Comparison of ENCODE assay signal across 8 cellular contexts in the genomic region with DNA sequence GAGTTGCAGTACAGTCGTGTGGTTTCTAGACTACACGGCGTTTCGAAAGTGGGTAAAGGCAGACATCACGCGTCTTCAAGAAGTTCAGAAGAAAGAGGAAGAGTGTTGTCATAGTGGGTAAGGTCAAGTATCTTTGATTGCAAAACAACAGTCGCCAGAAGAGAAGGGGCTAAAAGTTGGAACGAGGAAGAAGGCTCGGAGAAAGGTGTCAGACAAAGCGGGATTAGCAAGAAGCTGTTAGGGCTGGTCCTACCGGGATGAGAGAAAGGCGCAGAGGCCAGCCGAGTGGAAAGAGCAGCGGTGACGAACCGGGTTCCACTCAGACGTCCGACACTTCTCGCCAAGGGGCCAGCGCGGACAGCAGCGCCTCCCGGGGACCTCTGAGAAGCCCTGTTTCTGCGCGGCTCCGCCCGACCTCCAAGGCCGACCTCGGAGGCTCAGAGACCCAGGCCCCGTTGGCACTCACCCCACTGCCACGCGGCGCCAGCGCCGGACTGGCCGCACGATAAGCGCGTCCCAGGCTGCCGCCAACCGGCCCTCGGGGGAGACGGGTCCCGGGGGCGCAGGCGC. TPM values are rescaled to one million over a fixed set of nuclear protein-coding genes. Genes with fewer than 3 reads are reported as not detected.
DNase-seq lines count a peak whose midpoint lies in the region; ATAC-seq, FAIRE-seq and TF ChIP-seq lines count a peak whose summit lies in the region.

No MANE protein-coding gene starts in this region.

- peak overlapping the region; percentile 91 for H3K4me3 ChIP-seq in bronchial epithelial cell (ENCODE audit: low read depth, low read length)

- peaks cover 4% of the 10 kb centered on the region for H3K36me3 ChIP-seq in bronchial epithelial cell (ENCODE audit: control insufficient read depth, insufficient read depth, low read length)

- H3K27me3 ChIP-seq in bronchial epithelial cell (ENCODE audit: control insufficient read depth, insufficient read depth, low read length) = no peaks in the 10 kb centered on the region

- ATAC-seq in GM18909 (IDR thresholded peaks at IDR 0.05; ENCODE audit: poor library complexity, unreplicated experiment) (peak; percentile 45), HG03097 (IDR thresholded peaks at IDR 0.05; ENCODE audit: low FRiP score, unreplicated experiment) (peak; percentile 9), left colon (peak; percentile 51)

- peak; percentile 13 for FAIRE-seq in bronchial epithelial cell (lab: Jason Lieb, UNC)

- TF ChIP-seq CTCF in bronchial epithelial cell (IDR thresholded peaks at IDR 0.05; ENCODE audit: insufficient read depth, low read length, severe bottlenecking) = peak; percentile 7

- intact Hi-C loops in left colon (cut with DNase I, micrococcal nuclease) = no loop called here

- DNase-seq in Ammon's horn (ENCODE audit: low spot score) (peak; percentile 65), RPMI7951 (ENCODE audit: low read depth) (peak; percentile 32), bronchial epithelial cell (ENCODE audit: low read depth) (peak; percentile 25), left colon (peak; percentile 38 to 64), COLO829 (ENCODE audit: low spot score) (no peak)
- peak; percentile 10 to 31 for DNase-seq in stimulated activated CD4-positive, alpha-beta T cell treated with anti-CD3 and anti-CD28 coated beads, Interleukin-4, amount 100 ng/mL, for 4 hours

RNA-seq across cellular contexts. Expression of gene ADPGK, which starts 0.5 kb away (rescaled TPM):
- total RNA-seq in RPMI7951 (2014; rRNA removed; shearing (Covaris generic)) = 74.2 and 76.3 TPM in 2 replicates
- total RNA-seq in bronchial epithelial cell (29.7 and 40.5 TPM in 2 replicates), left colon (10 to 100 TPM; 30.6 to 34.0 TPM)
